17 cellular contexts compared by ENCODE assay signal in the genomic region with DNA sequence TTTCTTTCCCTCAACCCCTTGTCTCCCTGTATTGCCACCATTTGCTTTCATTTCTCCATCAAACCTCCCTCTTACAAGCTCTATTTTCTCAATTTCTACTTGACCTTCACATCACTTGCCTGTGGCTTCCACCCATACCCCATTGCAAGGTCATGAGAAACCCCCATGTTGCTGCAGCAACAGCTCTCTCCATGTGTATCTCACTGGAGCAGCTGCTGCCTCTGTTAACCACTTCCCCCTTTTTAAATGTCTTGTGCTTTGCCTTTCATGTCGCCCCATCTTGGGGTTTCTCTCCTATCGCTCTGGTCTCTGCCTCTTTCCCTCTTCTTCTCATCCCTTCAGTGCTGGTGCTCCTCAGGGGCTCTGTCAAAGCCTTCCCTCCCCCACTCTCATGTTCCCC.
DNase-seq lines count a peak whose midpoint lies in the region; ATAC-seq and TF ChIP-seq lines count a peak whose summit lies in the region.
"Had no signal": no experiment of that assay in that cellular context is flagged by ENCODE, and none has a peak within 500 bp of the region (broad histone marks: within the 10 kb centered on the region; RNA-seq: fewer than 3 reads in every experiment).

No MANE protein-coding gene starts in this region.

- POLR2A ChIA-PET in activated naive CD8-positive, alpha-beta T cell treated with anti-CD3 and anti-CD28 coated beads, Interleukin-2, amount 10 ng/mL, durations not matched to agents 7 days and 5 days (lab: Charles Lee) = no interaction called here
- POLR2A ChIA-PET in RWPE1 (lab: Yijun Ruan, JAX; ENCODE audit: low non-redundant PET) = no interaction called here

- TF ChIP-seq CTCF in RWPE1 (conservative IDR thresholded peaks at IDR 0.05; ENCODE audit: low read depth) = no peak

- ATAC-seq in activated naive CD8-positive, alpha-beta T cell treated with anti-CD3 and anti-CD28 coated beads, Interleukin-2, amount 10 ng/mL, durations not matched to agents 7 days and 5 days (ENCODE audit: low read depth) = peak; percentile 84
- peak; percentile 75 for ATAC-seq in effector memory CD8-positive, alpha-beta T cell (replicated peaks)
- ATAC-seq: activated T-helper 17 cell treated with anti-CD3 and anti-CD28 coated beads, Interleukin-2, amount 50 U/mL, for 72 hours had no signal

- H3K27ac Mint-ChIP-seq in activated naive CD8-positive, alpha-beta T cell treated with anti-CD3 and anti-CD28 coated beads, Interleukin-2, amount 10 ng/mL, durations not matched to agents 7 days and 5 days = no peak overlapping the region
- no peak overlapping the region for H3K27ac Mint-ChIP-seq in activated naive CD8-positive, alpha-beta T cell treated with anti-CD3 and anti-CD28 coated beads for 36 hours
- no peak overlapping the region for H3K27ac Mint-ChIP-seq in effector memory CD8-positive, alpha-beta T cell
- H3K27ac Mint-ChIP-seq: activated T-helper 17 cell treated with anti-CD3 and anti-CD28 coated beads, Interleukin-2, amount 50 U/mL, for 72 hours had no signal

- no peak overlapping the region for H3K4me3 Mint-ChIP-seq in activated naive CD8-positive, alpha-beta T cell treated with anti-CD3 and anti-CD28 coated beads, Interleukin-2, amount 10 ng/mL, durations not matched to agents 7 days and 5 days
- H3K4me3 Mint-ChIP-seq in activated naive CD8-positive, alpha-beta T cell treated with anti-CD3 and anti-CD28 coated beads for 36 hours = no peak overlapping the region
- H3K4me3 Mint-ChIP-seq in effector memory CD8-positive, alpha-beta T cell = no peak overlapping the region
- H3K4me3 Mint-ChIP-seq: activated T-helper 17 cell treated with anti-CD3 and anti-CD28 coated beads, Interleukin-2, amount 50 U/mL, for 72 hours had no signal

- no peaks in the 10 kb centered on the region for H3K4me1 Mint-ChIP-seq in activated naive CD8-positive, alpha-beta T cell treated with anti-CD3 and anti-CD28 coated beads, Interleukin-2, amount 10 ng/mL, durations not matched to agents 7 days and 5 days
- H3K4me1 Mint-ChIP-seq in activated naive CD8-positive, alpha-beta T cell treated with anti-CD3 and anti-CD28 coated beads for 36 hours = no peaks in the 10 kb centered on the region
- H3K4me1 Mint-ChIP-seq in effector memory CD8-positive, alpha-beta T cell (ENCODE audit: low read depth in 2 of 2) = peaks cover 0 to 3% of the 10 kb centered on the region in 2 donors
- H3K4me1 Mint-ChIP-seq: activated T-helper 17 cell treated with anti-CD3 and anti-CD28 coated beads, Interleukin-2, amount 50 U/mL, for 72 hours had no signal

- H3K27me3 Mint-ChIP-seq in activated naive CD8-positive, alpha-beta T cell treated with anti-CD3 and anti-CD28 coated beads, Interleukin-2, amount 10 ng/mL, durations not matched to agents 7 days and 5 days = peaks cover 6% of the 10 kb centered on the region
- H3K27me3 Mint-ChIP-seq in activated naive CD8-positive, alpha-beta T cell treated with anti-CD3 and anti-CD28 coated beads for 36 hours = no peaks in the 10 kb centered on the region
- no peaks in the 10 kb centered on the region for H3K27me3 Mint-ChIP-seq in effector memory CD8-positive, alpha-beta T cell
- H3K27me3 Mint-ChIP-seq: activated T-helper 17 cell treated with anti-CD3 and anti-CD28 coated beads, Interleukin-2, amount 50 U/mL, for 72 hours had no signal

- CTCF ChIA-PET in RWPE1 (lab: Yijun Ruan, JAX) = interaction anchor here (0.6 kb wide), 1 partner anchor 75 kb away, joined by 3 read pairs; no protein-coding TSS in a partner anchor

- no peaks in the 10 kb centered on the region for H3K9me3 Mint-ChIP-seq in activated naive CD8-positive, alpha-beta T cell treated with anti-CD3 and anti-CD28 coated beads, Interleukin-2, amount 10 ng/mL, durations not matched to agents 7 days and 5 days
- no peaks in the 10 kb centered on the region for H3K9me3 Mint-ChIP-seq in activated naive CD8-positive, alpha-beta T cell treated with anti-CD3 and anti-CD28 coated beads for 36 hours
- H3K9me3 Mint-ChIP-seq in effector memory CD8-positive, alpha-beta T cell = no peaks in the 10 kb centered on the region
- H3K9me3 Mint-ChIP-seq: activated T-helper 17 cell treated with anti-CD3 and anti-CD28 coated beads, Interleukin-2, amount 50 U/mL, for 72 hours had no signal

- H3K36me3 Mint-ChIP-seq in activated naive CD8-positive, alpha-beta T cell treated with anti-CD3 and anti-CD28 coated beads, Interleukin-2, amount 10 ng/mL, durations not matched to agents 7 days and 5 days = no peaks in the 10 kb centered on the region
- H3K36me3 Mint-ChIP-seq in activated naive CD8-positive, alpha-beta T cell treated with anti-CD3 and anti-CD28 coated beads for 36 hours = no peaks in the 10 kb centered on the region
- peaks cover 3% of the 10 kb centered on the region for H3K36me3 Mint-ChIP-seq in effector memory CD8-positive, alpha-beta T cell (ENCODE audit: insufficient read depth)

- no peak for DNase-seq in activated naive CD8-positive, alpha-beta T cell treated with anti-CD3 and anti-CD28 coated beads, Interleukin-2, amount 10 ng/mL, durations not matched to agents 7 days and 5 days
- no peak for DNase-seq in activated naive CD8-positive, alpha-beta T cell treated with anti-CD3 and anti-CD28 coated beads for 36 hours
- no peak for DNase-seq in RWPE1 (ENCODE audit: low spot score)
- no peak for DNase-seq in effector memory CD8-positive, alpha-beta T cell
- DNase-seq in NCI-H526 (lab: John Stamatoyannopoulos, UW) = no peak
- no peak for DNase-seq in NCI-H2227 (lab: John Stamatoyannopoulos, UW; ENCODE audit: unreplicated experiment)
- DNase-seq in RKO (ENCODE audit: low spot score) = no peak
- no peak for DNase-seq in NCI-H187 (lab: John Stamatoyannopoulos, UW)
- DNase-seq: activated CD4-positive, alpha-beta T cell treated with anti-CD3 and anti-CD28 coated beads, Interleukin-2, amount 50 U/mL, for 48 hours; Calu3; NCI-H1417 treated with DMSO at 0.1 percent for 48 hours; NCI-H446 treated with DMSO at 0.1 percent for 48 hours; stimulated activated CD4-positive, alpha-beta T cell treated with anti-CD3 and anti-CD28 coated beads, Interleukin-2, amount 100 ng/mL, for 24 hours; T-helper 9 cell; trophoblast cell had no signal

- H3K27ac ChIP-seq in RWPE1 = peak overlapping the region; percentile 8; the same call in 1 of the 2 replicates
- H3K27ac ChIP-seq: ascending aorta had no signal
